8 cellular contexts compared by ENCODE assay signal in genomic region chr17:74923538-74924249, GRCh38. TPM values are rescaled to one million over a fixed set of nuclear protein-coding genes. Genes with fewer than 3 reads are reported as not detected.
DNase-seq lines count a peak whose midpoint lies in the region; FAIRE-seq and TF ChIP-seq lines count a peak whose summit lies in the region.

No MANE protein-coding gene starts in this region.

- H3K79me2 ChIP-seq in parathyroid adenoma = no peaks in the 10 kb centered on the region

- TF ChIP-seq POLR2A in H54 (IDR thresholded peaks at IDR 0.05; ENCODE audit: low read depth, low read length) = no peak

- no peak overlapping the region for H3K4me3 ChIP-seq in parathyroid adenoma (ENCODE audit: low read depth, low read length)

- no peak overlapping the region for H3K27ac Mint-ChIP-seq in type B pancreatic cell

- H3K27ac ChIP-seq in RWPE1 (no peak overlapping the region), parathyroid adenoma (no peak overlapping the region)

- H3K36me3 Mint-ChIP-seq in type B pancreatic cell = no peaks in the 10 kb centered on the region

- H2AFZ ChIP-seq in parathyroid adenoma = peak overlapping the region; percentile 77

- peaks cover 12% of the 10 kb centered on the region for H3K27me3 ChIP-seq in parathyroid adenoma (ENCODE audit: control insufficient read depth, insufficient read depth, low read length)

- no peak for FAIRE-seq in H54 (lab: Jason Lieb, UNC)

- peaks cover 70% of the 10 kb centered on the region for H3K27me3 Mint-ChIP-seq in type B pancreatic cell

- no peaks in the 10 kb centered on the region for H3K4me1 ChIP-seq in parathyroid adenoma

- peak; percentile 96 for TF ChIP-seq CTCF in RWPE1 (conservative IDR thresholded peaks at IDR 0.05; ENCODE audit: low read depth)
- TF ChIP-seq CTCF in parathyroid adenoma (IDR thresholded peaks at IDR 0.05) = peak; percentile 72
- TF ChIP-seq CTCF in type B pancreatic cell (conservative IDR thresholded peaks at IDR 0.05) = peak; percentile 92

- CTCF ChIA-PET in RWPE1 (lab: Yijun Ruan, JAX) = interaction anchor here (0.6 to 7.8 kb wide), 17 partner anchors 9 to 110 kb away, joined by 3 to 113 read pairs (median 3); partner anchors contain the start of genes MRPL58 and OTOP3

- DNase-seq in AG08395 (ENCODE audit: low spot score) = peak; percentile 67
- DNase-seq in H54 (ENCODE audit: insufficient read length, low spot score) = peak; percentile 96
- DNase-seq in RWPE1 (ENCODE audit: low spot score) = peak; percentile 73
- DNase-seq in activated gamma-delta T cell treated with Interleukin-2 at 50 U/mL for 16 hours = peak; percentile 68
- DNase-seq in globus pallidus (ENCODE audit: low spot score) = peak; percentile 27
- DNase-seq in type B pancreatic cell (ENCODE audit: extremely low spot score, unreplicated experiment) = peak; percentile 85
- no peak for DNase-seq in DMS79 treated with DMSO at 0.1 percent for 48 hours (lab: John Stamatoyannopoulos, UW)

- H3K4me3 Mint-ChIP-seq in type B pancreatic cell = peak overlapping the region; percentile 71

- no peaks in the 10 kb centered on the region for H3K9me3 Mint-ChIP-seq in type B pancreatic cell

- no peaks in the 10 kb centered on the region for H3K4me1 Mint-ChIP-seq in type B pancreatic cell (ENCODE audit: unreplicated experiment)

- no peaks in the 10 kb centered on the region for H3K9me3 ChIP-seq in parathyroid adenoma (ENCODE audit: control insufficient read depth, low read length)

- POLR2A ChIA-PET in RWPE1 (lab: Yijun Ruan, JAX; ENCODE audit: low non-redundant PET) = no interaction called here

- no peaks in the 10 kb centered on the region for H3K36me3 ChIP-seq in parathyroid adenoma (ENCODE audit: control insufficient read depth, insufficient read depth, low read length)

- H3K4me2 ChIP-seq in parathyroid adenoma (ENCODE audit: low read length) = peak overlapping the region; percentile 24

- H3K9ac ChIP-seq in parathyroid adenoma = no peak overlapping the region

RNA-seq across cellular contexts. Expression of gene OTOP2, which starts 0.4 kb away (rescaled TPM):
- total RNA-seq in type B pancreatic cell (ENCODE audit: low replicate concordance) = 0.12 TPM in 1 of 2 replicates, not detected in the other

RNA-seq across cellular contexts. Expression of gene USH1G, which starts 0.6 kb away (rescaled TPM):
- total RNA-seq in type B pancreatic cell (ENCODE audit: low replicate concordance) = 0.56 and 1.4 TPM in 2 replicates

RNA-seq across cellular contexts. Expression of gene OTOP3, which starts 12.0 kb away (rescaled TPM):
- total RNA-seq in type B pancreatic cell (ENCODE audit: low replicate concordance) = 0.80 and 1.3 TPM in 2 replicates

RNA-seq across cellular contexts. Expression of gene FADS6, which starts 30.3 kb away (rescaled TPM):
- 0.82 and 2.7 TPM in 2 replicates for total RNA-seq in type B pancreatic cell (ENCODE audit: low replicate concordance)

RNA-seq across cellular contexts. Expression of gene HID1, which starts 48.9 kb away (rescaled TPM):
- total RNA-seq in type B pancreatic cell (ENCODE audit: low replicate concordance) = 36.6 and 106 TPM in 2 replicates
